8 cellular contexts compared by ENCODE assay signal in the genomic region with DNA sequence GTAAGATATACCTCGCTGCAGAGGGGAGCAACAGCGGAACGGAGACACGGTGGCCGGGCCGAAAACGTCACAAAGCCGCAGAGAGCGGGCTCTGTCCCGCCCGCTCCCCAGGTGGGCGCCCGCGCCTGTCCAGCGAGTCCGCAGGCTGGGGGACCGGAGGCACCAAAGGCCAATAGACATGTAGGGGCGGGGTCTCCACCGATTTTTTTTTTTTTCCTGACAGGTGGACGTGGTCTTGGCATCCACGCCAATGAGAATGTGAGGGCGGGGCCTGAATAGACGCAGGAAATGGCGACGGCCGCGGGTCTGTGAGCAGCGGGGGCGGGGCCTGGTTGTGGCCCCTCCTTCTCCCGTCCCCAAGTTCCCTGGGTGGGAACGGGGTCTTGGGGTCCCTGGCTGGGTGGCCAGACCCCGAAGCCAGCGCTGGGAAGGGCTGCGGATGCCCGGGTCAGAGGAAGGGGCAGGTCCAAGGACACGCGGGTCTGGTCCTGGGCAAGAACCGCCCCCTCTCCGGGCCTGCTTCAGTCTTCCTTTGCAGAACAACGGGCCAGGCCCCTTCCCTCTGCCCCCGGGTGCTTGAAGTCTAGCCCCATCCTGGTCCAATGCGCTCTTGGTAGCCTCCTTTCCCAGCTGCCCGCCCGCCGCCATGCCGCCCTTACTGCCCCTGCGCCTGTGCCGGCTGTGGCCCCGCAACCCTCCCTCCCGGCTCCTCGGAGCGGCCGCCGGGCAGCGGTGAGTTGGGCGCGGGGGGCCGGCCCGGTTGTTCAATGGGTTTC. TPM values are rescaled to one million over a fixed set of nuclear protein-coding genes. Genes with fewer than 3 reads are reported as not detected.
A peak's percentile ranks its signal among the peaks of the same experiment; 100 is the strongest.
DNase-seq lines count a peak whose midpoint lies in the region; ATAC-seq and TF ChIP-seq lines count a peak whose summit lies in the region.

DNAJC4 (plus strand) TSS at position 340 of the 776 bp plus-strand sequence; CDS start at position 647, 307 bp downstream.

- DNase-seq in DMS79 (lab: John Stamatoyannopoulos, UW) (peak; percentile 94), H7 (peak; percentile 98), NCI-H1092 (lab: John Stamatoyannopoulos, UW) (peak; percentile 98), SW 1271 (lab: John Stamatoyannopoulos, UW) (peak; percentile 86 to 87), glutamatergic neuron (peak; percentile 89), osteocyte (ENCODE audit: extremely low spot score, unreplicated experiment) (peak; percentile 93)
- DNase-seq in activated naive CD8-positive, alpha-beta T cell treated with anti-CD3 and anti-CD28 coated beads, Interleukin-2, amount 10 ng/mL, durations not matched to agents 7 days and 5 days, result peak; percentile 91

- peaks cover 4% of the 10 kb centered on the region for H3K36me3 Mint-ChIP-seq in activated naive CD8-positive, alpha-beta T cell treated with anti-CD3 and anti-CD28 coated beads, Interleukin-2, amount 10 ng/mL, durations not matched to agents 7 days and 5 days
- H3K36me3 Mint-ChIP-seq in glutamatergic neuron (ENCODE audit: unreplicated experiment) (no peaks in the 10 kb centered on the region), osteocyte (ENCODE audit: unreplicated experiment) (peaks cover under 1% of the 10 kb centered on the region)

- peak within 1 kb of the TSS; percentile 94 for H3K27ac ChIP-seq in thymus (ENCODE audit: low read depth)

- H3K27me3 Mint-ChIP-seq in activated naive CD8-positive, alpha-beta T cell treated with anti-CD3 and anti-CD28 coated beads, Interleukin-2, amount 10 ng/mL, durations not matched to agents 7 days and 5 days, result no peaks in the 10 kb centered on the region
- H3K27me3 Mint-ChIP-seq in glutamatergic neuron (ENCODE audit: unreplicated experiment), result peaks cover 16% of the 10 kb centered on the region
- H3K27me3 Mint-ChIP-seq in osteocyte (ENCODE audit: unreplicated experiment), result no peaks in the 10 kb centered on the region

- peaks cover 38% of the 10 kb centered on the region for H3K4me1 Mint-ChIP-seq in activated naive CD8-positive, alpha-beta T cell treated with anti-CD3 and anti-CD28 coated beads, Interleukin-2, amount 10 ng/mL, durations not matched to agents 7 days and 5 days
- H3K4me1 Mint-ChIP-seq in glutamatergic neuron (ENCODE audit: low read depth, unreplicated experiment), result no peaks in the 10 kb centered on the region
- peaks cover 53% of the 10 kb centered on the region for H3K4me1 Mint-ChIP-seq in osteocyte (ENCODE audit: unreplicated experiment)

- H3K4me3 Mint-ChIP-seq in activated naive CD8-positive, alpha-beta T cell treated with anti-CD3 and anti-CD28 coated beads, Interleukin-2, amount 10 ng/mL, durations not matched to agents 7 days and 5 days, result peak within 1 kb of the TSS; percentile 93
- H3K4me3 Mint-ChIP-seq in glutamatergic neuron (ENCODE audit: unreplicated experiment) (peak within 1 kb of the TSS; percentile 88), osteocyte (ENCODE audit: unreplicated experiment) (peak within 1 kb of the TSS; percentile 80)

- H3K27ac Mint-ChIP-seq in activated naive CD8-positive, alpha-beta T cell treated with anti-CD3 and anti-CD28 coated beads, Interleukin-2, amount 10 ng/mL, durations not matched to agents 7 days and 5 days, result peak within 1 kb of the TSS; percentile 96
- peak within 1 kb of the TSS; percentile 40 for H3K27ac Mint-ChIP-seq in glutamatergic neuron (ENCODE audit: unreplicated experiment)
- H3K27ac Mint-ChIP-seq in osteocyte (ENCODE audit: unreplicated experiment), result peak within 1 kb of the TSS; percentile 87

- peak; percentile 50 for ATAC-seq in activated naive CD8-positive, alpha-beta T cell treated with anti-CD3 and anti-CD28 coated beads, Interleukin-2, amount 10 ng/mL, durations not matched to agents 7 days and 5 days (ENCODE audit: low read depth)

- H3K36me3 ChIP-seq in H7 (replicated peaks; ENCODE audit: control insufficient read depth, insufficient read depth, low read length), result no peaks in the 10 kb centered on the region
- peaks cover 3% of the 10 kb centered on the region for H3K36me3 ChIP-seq in thymus (ENCODE audit: control insufficient read depth, insufficient read depth)

- TF ChIP-seq CTCF in glutamatergic neuron (IDR thresholded peaks at IDR 0.05; ENCODE audit: partially characterized antibody, unreplicated experiment) (no peak), osteocyte (IDR thresholded peaks at IDR 0.05) (no peak)

- H3K27me3 ChIP-seq in H7 (ENCODE audit: control insufficient read depth, insufficient read depth, low read length) (peaks cover 10% of the 10 kb centered on the region; the same call in 1 of the 2 replicates), thymus (ENCODE audit: control insufficient read depth, insufficient read depth) (no peaks in the 10 kb centered on the region)

- H3K9me3 Mint-ChIP-seq in activated naive CD8-positive, alpha-beta T cell treated with anti-CD3 and anti-CD28 coated beads, Interleukin-2, amount 10 ng/mL, durations not matched to agents 7 days and 5 days, result no peaks in the 10 kb centered on the region
- H3K9me3 Mint-ChIP-seq in glutamatergic neuron (ENCODE audit: unreplicated experiment) (peaks cover 4% of the 10 kb centered on the region), osteocyte (ENCODE audit: unreplicated experiment) (no peaks in the 10 kb centered on the region)

- H3K4me1 ChIP-seq in thymus (ENCODE audit: control insufficient read depth, insufficient read depth, low read length), result peaks cover 32% of the 10 kb centered on the region

- H3K9me3 ChIP-seq in thymus (ENCODE audit: control insufficient read depth), result no peaks in the 10 kb centered on the region

- POLR2A ChIA-PET in activated naive CD8-positive, alpha-beta T cell treated with anti-CD3 and anti-CD28 coated beads, Interleukin-2, amount 10 ng/mL, durations not matched to agents 7 days and 5 days (lab: Charles Lee), result interaction anchor here (0.7 to 26.2 kb wide), 13 partner anchors 8 to 1372 kb away, joined by 3 to 419 read pairs (median 4); partner anchors contain the start of genes FERMT3, FKBP2, PPP1R14B and STIP1

- WGBS in thymus, result under 1% methylated on average over 59 of the region's 59 CpGs

- H3K4me3 ChIP-seq in H7 (ENCODE audit: insufficient read depth, low read depth, low read length), result peak within 1 kb of the TSS; percentile 80
- peak within 1 kb of the TSS; percentile 64 for H3K4me3 ChIP-seq in thymus (ENCODE audit: low read length)

RNA-seq across cellular contexts. Expression of gene DNAJC4, which starts in this region (rescaled TPM):
- total RNA-seq in H7 (2014; rRNA removed; shearing (Covaris generic)), result 12.0 and 18.0 TPM in 2 replicates
- total RNA-seq in activated naive CD8-positive, alpha-beta T cell treated with anti-CD3 and anti-CD28 coated beads, Interleukin-2, amount 10 ng/mL, durations not matched to agents 7 days and 5 days, result 10 to 100 TPM; 59.6 to 60.3 TPM
- total RNA-seq in glutamatergic neuron (ENCODE audit: unreplicated experiment) (30.5 TPM), osteocyte (46.5 and 49.9 TPM in 2 replicates)
- polyA plus RNA-seq in thymus, result 134 TPM

Comparison
In these comparisons a context has a peak if more than half of its experiments do, and no peak if none do; other contexts are left out.
1. Peak in every context shown above with its lines: DNase-seq, ATAC-seq, H3K4me3 ChIP-seq and H3K27ac ChIP-seq.
2. H3K27ac Mint-ChIP-seq: peak in every context shown above with its lines; median percentile 96 in activated naive CD8-positive, alpha-beta T cell treated with anti-CD3 and anti-CD28 coated beads, Interleukin-2, amount 10 ng/mL, durations not matched to agents 7 days and 5 days; 87 in osteocyte; 40 in glutamatergic neuron.